11 cellular contexts compared by ENCODE assay signal in genomic region chr5:90941002-90941720, GRCh38.
DNase-seq lines count a peak whose midpoint lies in the region; ATAC-seq, FAIRE-seq and TF ChIP-seq lines count a peak whose summit lies in the region.
"Had no signal": no experiment of that assay in that cellular context is flagged by ENCODE, and none has a peak within 500 bp of the region (broad histone marks: within the 10 kb centered on the region; RNA-seq: fewer than 3 reads in every experiment).

No MANE protein-coding gene starts in this region.

- peak overlapping the region in 1 of 2 donors; percentile 11 for H3K27ac Mint-ChIP-seq in T-cell
- H3K27ac Mint-ChIP-seq: CD14-positive monocyte had no signal

- H3K36me3 ChIP-seq in ACC112 (ENCODE audit: insufficient read depth, low read length) (no peaks in the 10 kb centered on the region), HEK293 (ENCODE audit: control insufficient read depth in 2 of 2, insufficient read depth in 1 of 2, low read length in 2 of 2) (no peaks in the 10 kb centered on the region; a peak in 1 of 3 replicates), OCI-LY3 (replicated peaks; ENCODE audit: low read depth, low read length) (no peaks in the 10 kb centered on the region)
- H3K36me3 ChIP-seq: vagina had no signal

- H3K9me3 ChIP-seq in HEK293 (ENCODE audit: control insufficient read depth, insufficient read depth, low read depth, low read length) (no peaks in the 10 kb centered on the region), OCI-LY3 (ENCODE audit: insufficient read depth, low read length) (no peaks in the 10 kb centered on the region)
- H3K9me3 ChIP-seq: vagina had no signal

- H3K9me3 Mint-ChIP-seq in T-cell: no peaks in the 10 kb centered on the region
- H3K9me3 Mint-ChIP-seq: CD14-positive monocyte had no signal

- H3K27ac ChIP-seq in ACC112 (ENCODE audit: low read depth, low read length) (no peak overlapping the region), HEK293 (ENCODE audit: extremely low read depth, low read depth, low read length) (no peak overlapping the region), OCI-LY3 (ENCODE audit: low read length) (no peak overlapping the region)
- H3K27ac ChIP-seq: vagina had no signal

- no peaks in the 10 kb centered on the region for H3K36me3 Mint-ChIP-seq in T-cell
- H3K36me3 Mint-ChIP-seq: CD14-positive monocyte had no signal

- H3K79me2 ChIP-seq in ACC112 (ENCODE audit: control insufficient read depth, insufficient read depth, low read length, unreplicated experiment): no peaks in the 10 kb centered on the region
- no peaks in the 10 kb centered on the region for H3K79me2 ChIP-seq in OCI-LY3 (ENCODE audit: low read length)

- H2AFZ ChIP-seq in ACC112 (ENCODE audit: low read length, unreplicated experiment): peak overlapping the region; percentile 20
- peak overlapping the region; percentile 28; the same call in 1 of the 2 replicates for H2AFZ ChIP-seq in OCI-LY3 (ENCODE audit: low read depth, low read length)

- TF ChIP-seq CTCF in HEK293 (tag by site-specific recombination; IDR thresholded peaks at IDR 0.05): no peak
- TF ChIP-seq CTCF in OCI-LY3 (IDR thresholded peaks at IDR 0.05; ENCODE audit: low read depth, low read length): no peak

- TF ChIP-seq POLR2A in erythroblast (IDR thresholded peaks at IDR 0.05; ENCODE audit: low read length): no peak

- no peak overlapping the region for H3K4me3 Mint-ChIP-seq in T-cell
- H3K4me3 Mint-ChIP-seq: CD14-positive monocyte had no signal

- FAIRE-seq in islet of Langerhans (lab: Jason Lieb, UNC): peak; percentile 56

- H3K4me1 Mint-ChIP-seq in T-cell: peaks cover 7 to 11% (median 10%) of the 10 kb centered on the region in 3 donors

- H3K4me3 ChIP-seq in ACC112 (ENCODE audit: low read depth, low read length) (no peak overlapping the region), HEK293 (ENCODE audit: low read depth, low read length) (no peak overlapping the region), OCI-LY3 (ENCODE audit: low read length) (no peak overlapping the region)
- H3K4me3 ChIP-seq: vagina had no signal

- H3K4me1 ChIP-seq in ACC112 (ENCODE audit: control insufficient read depth, insufficient read depth, low read length, unreplicated experiment): peaks cover 8% of the 10 kb centered on the region
- peaks cover 15% of the 10 kb centered on the region for H3K4me1 ChIP-seq in HEK293 (ENCODE audit: control insufficient read depth, insufficient read depth, low read length)
- H3K4me1 ChIP-seq in OCI-LY3 (ENCODE audit: low read length): peaks cover 11% of the 10 kb centered on the region

- no peaks in the 10 kb centered on the region for H4K20me1 ChIP-seq in OCI-LY3 (ENCODE audit: insufficient read depth, low read length)

- peak overlapping the region; percentile 32; the same call in 1 of the 2 replicates for H3K4me2 ChIP-seq in OCI-LY3 (ENCODE audit: low read length)

- DNase-seq in T-cell (no peak), AG20443 (ENCODE audit: low spot score) (no peak), erythroblast (lab: John Stamatoyannopoulos, UW) (no peak), retina (no peak)
- DNase-seq: activated CD8-positive, alpha-beta memory T cell treated with anti-CD3 and anti-CD28 coated beads, Interleukin-2, amount 50 U/mL, for 4 hours had no signal

- CTCF ChIA-PET in HEK293 (lab: Yijun Ruan, JAX): interaction anchor here (0.6 to 3.8 kb wide), 3 partner anchors 9 to 446 kb away, joined by 4 to 22 read pairs (median 4); no protein-coding TSS in a partner anchor
- CTCF ChIA-PET in T-cell (lab: Charles Lee): interaction anchor here (0.6 to 0.9 kb wide), 2 partner anchors 10 to 660 kb away, joined by 3 to 4 read pairs; no protein-coding TSS in a partner anchor

- POLR2A ChIA-PET in HEK293 (lab: Yijun Ruan, JAX): interaction anchor here (1.0 to 1.4 kb wide), 3 partner anchors 42 to 442 kb away, joined by 3 to 7 read pairs (median 4); partner anchors contain the start of gene ARRDC3
- POLR2A ChIA-PET in T-cell (lab: Charles Lee): no interaction called here

- peaks cover 0 to 7% of the 10 kb centered on the region in 2 donors for H3K27me3 Mint-ChIP-seq in T-cell

- ATAC-seq in T-cell (replicated peaks in 1 of 4): no peak

- H3K27me3 ChIP-seq in ACC112 (ENCODE audit: insufficient read depth, low read length) (no peaks in the 10 kb centered on the region), OCI-LY3 (ENCODE audit: low read depth, low read length) (no peaks in the 10 kb centered on the region)
- H3K27me3 ChIP-seq: vagina had no signal

- H3K9ac ChIP-seq in OCI-LY3 (ENCODE audit: low read length): no peak overlapping the region

TF ChIP-seq in HEK293, 187 proteins besides CTCF, POLR2A, EP300 and RAD21 (continues in another document):
- no peak for TF ChIP-seq ZNF37A (tag by site-specific recombination; IDR thresholded peaks at IDR 0.05)
- no peak for TF ChIP-seq GLIS2 (tag by site-specific recombination; IDR thresholded peaks at IDR 0.05)
- TF ChIP-seq ZNF423 (tag by site-specific recombination; IDR thresholded peaks at IDR 0.05): no peak
- no peak for TF ChIP-seq ZNF658 (tag by site-specific recombination; IDR thresholded peaks at IDR 0.05)
- no peak for TF ChIP-seq ZNF549 (tag by site-specific recombination; IDR thresholded peaks at IDR 0.05)
- TF ChIP-seq ZNF133 (tag by site-specific recombination; IDR thresholded peaks at IDR 0.05): no peak
- TF ChIP-seq, protein P1, sequence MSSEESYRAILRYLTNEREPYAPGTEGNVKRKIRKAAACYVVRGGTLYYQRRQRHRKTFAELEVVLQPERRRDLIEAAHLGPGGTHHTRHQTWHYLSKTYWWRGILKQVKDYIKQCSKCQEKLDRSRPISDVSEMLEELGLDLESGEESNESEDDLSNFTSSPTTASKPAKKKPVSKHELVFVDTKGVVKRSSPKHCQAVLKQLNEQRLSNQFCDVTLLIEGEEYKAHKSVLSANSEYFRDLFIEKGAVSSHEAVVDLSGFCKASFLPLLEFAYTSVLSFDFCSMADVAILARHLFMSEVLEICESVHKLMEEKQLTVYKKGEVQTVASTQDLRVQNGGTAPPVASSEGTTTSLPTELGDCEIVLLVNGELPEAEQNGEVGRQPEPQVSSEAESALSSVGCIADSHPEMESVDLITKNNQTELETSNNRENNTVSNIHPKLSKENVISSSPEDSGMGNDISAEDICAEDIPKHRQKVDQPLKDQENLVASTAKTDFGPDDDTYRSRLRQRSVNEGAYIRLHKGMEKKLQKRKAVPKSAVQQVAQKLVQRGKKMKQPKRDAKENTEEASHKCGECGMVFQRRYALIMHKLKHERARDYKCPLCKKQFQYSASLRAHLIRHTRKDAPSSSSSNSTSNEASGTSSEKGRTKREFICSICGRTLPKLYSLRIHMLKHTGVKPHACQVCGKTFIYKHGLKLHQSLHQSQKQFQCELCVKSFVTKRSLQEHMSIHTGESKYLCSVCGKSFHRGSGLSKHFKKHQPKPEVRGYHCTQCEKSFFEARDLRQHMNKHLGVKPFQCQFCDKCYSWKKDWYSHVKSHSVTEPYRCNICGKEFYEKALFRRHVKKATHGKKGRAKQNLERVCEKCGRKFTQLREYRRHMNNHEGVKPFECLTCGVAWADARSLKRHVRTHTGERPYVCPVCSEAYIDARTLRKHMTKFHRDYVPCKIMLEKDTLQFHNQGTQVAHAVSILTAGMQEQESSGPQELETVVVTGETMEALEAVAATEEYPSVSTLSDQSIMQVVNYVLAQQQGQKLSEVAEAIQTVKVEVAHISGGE (tag by site-specific recombination; conservative IDR thresholded peaks at IDR 0.05; ENCODE audit: low read depth): no peak; the same call in 1 of the 2 replicates
- no peak for TF ChIP-seq ZNF184 (tag by site-specific recombination; IDR thresholded peaks at IDR 0.05)
- TF ChIP-seq, protein P2, sequence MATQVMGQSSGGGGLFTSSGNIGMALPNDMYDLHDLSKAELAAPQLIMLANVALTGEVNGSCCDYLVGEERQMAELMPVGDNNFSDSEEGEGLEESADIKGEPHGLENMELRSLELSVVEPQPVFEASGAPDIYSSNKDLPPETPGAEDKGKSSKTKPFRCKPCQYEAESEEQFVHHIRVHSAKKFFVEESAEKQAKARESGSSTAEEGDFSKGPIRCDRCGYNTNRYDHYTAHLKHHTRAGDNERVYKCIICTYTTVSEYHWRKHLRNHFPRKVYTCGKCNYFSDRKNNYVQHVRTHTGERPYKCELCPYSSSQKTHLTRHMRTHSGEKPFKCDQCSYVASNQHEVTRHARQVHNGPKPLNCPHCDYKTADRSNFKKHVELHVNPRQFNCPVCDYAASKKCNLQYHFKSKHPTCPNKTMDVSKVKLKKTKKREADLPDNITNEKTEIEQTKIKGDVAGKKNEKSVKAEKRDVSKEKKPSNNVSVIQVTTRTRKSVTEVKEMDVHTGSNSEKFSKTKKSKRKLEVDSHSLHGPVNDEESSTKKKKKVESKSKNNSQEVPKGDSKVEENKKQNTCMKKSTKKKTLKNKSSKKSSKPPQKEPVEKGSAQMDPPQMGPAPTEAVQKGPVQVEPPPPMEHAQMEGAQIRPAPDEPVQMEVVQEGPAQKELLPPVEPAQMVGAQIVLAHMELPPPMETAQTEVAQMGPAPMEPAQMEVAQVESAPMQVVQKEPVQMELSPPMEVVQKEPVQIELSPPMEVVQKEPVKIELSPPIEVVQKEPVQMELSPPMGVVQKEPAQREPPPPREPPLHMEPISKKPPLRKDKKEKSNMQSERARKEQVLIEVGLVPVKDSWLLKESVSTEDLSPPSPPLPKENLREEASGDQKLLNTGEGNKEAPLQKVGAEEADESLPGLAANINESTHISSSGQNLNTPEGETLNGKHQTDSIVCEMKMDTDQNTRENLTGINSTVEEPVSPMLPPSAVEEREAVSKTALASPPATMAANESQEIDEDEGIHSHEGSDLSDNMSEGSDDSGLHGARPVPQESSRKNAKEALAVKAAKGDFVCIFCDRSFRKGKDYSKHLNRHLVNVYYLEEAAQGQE (tag by site-specific recombination; IDR thresholded peaks at IDR 0.05): no peak
- TF ChIP-seq GLI4 (tag by site-specific recombination; IDR thresholded peaks at IDR 0.05): no peak
- peak; percentile 65 for TF ChIP-seq FEZF1 (tag by site-specific recombination; IDR thresholded peaks at IDR 0.05)
- TF ChIP-seq OSR2 (tag by site-specific recombination; IDR thresholded peaks at IDR 0.05): peak; percentile 89
- peak; percentile 70 for TF ChIP-seq ZNF561 (tag by site-specific recombination; IDR thresholded peaks at IDR 0.05; ENCODE audit: borderline replicate concordance)
- no peak for TF ChIP-seq KLF16 (tag by site-specific recombination; IDR thresholded peaks at IDR 0.05)
- no peak for TF ChIP-seq TRIM28 (IDR thresholded peaks at IDR 0.05; ENCODE audit: borderline replicate concordance, low read length)
- no peak for TF ChIP-seq ZNF596 (tag by site-specific recombination; IDR thresholded peaks at IDR 0.05)
- 0 out of 2 replicates have a peak, but pooled peaks have one; percentile 28 for TF ChIP-seq MZF1 (tag by site-specific recombination; IDR thresholded peaks at IDR 0.05; ENCODE audit: borderline replicate concordance)
- TF ChIP-seq OVOL3 (tag by site-specific recombination; IDR thresholded peaks at IDR 0.05): 0 out of 2 replicates have a peak, but pooled peaks have one; percentile 55
- TF ChIP-seq ZNF292 (tag by site-specific recombination; IDR thresholded peaks at IDR 0.05; ENCODE audit: borderline replicate concordance, low read depth): no peak
